1 cellular context compared by ENCODE assay signal in the genomic region with DNA sequence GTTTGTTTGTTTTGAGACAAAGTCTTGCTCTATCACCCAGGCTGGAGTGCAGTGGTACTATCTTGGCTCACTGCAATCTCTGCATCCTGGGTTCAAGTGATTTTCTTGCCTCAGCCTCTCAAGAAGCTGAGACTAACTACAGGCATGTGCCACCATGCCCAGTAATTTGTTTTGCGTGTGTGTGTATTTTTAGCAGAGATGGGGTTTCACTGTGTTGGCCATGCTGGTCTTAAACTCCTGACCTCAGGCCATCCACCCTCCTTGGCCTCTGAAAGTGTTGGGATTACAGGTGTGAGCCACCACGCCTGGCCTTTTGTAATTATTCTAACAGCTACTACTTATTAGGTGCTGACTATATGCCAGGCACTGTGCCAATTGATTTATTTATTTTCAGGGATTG. TPM values are rescaled to one million over a fixed set of nuclear protein-coding genes. Genes with fewer than 3 reads are reported as not detected.
"Had no signal": no experiment of that assay in that cellular context is flagged by ENCODE, and none has a peak within 500 bp of the region (broad histone marks: within the 10 kb centered on the region; RNA-seq: fewer than 3 reads in every experiment).

No MANE protein-coding gene starts in this region.

RNA-seq across cellular contexts. Expression of a gene that starts 33.3 kb away (rescaled TPM):
- total RNA-seq: SK-MEL-5 had no signal
